Comparison of ENCODE assay signal across 30 cellular contexts in genomic region chr7:22202141-22202540, GRCh38.
DNase-seq lines count a peak whose midpoint lies in the region; ATAC-seq and TF ChIP-seq lines count a peak whose summit lies in the region.
"Had no signal": no experiment of that assay in that cellular context is flagged by ENCODE, and none has a peak within 500 bp of the region (broad histone marks: within the 10 kb centered on the region; RNA-seq: fewer than 3 reads in every experiment).

No MANE protein-coding gene starts in this region.

- H3K9me3 Mint-ChIP-seq in activated CD4-positive, alpha-beta T cell treated with anti-CD3 and anti-CD28 coated beads, Interleukin-2, amount 10 ng/mL, durations not matched to agents 24 days and 14 days: no peaks in the 10 kb centered on the region
- H3K9me3 Mint-ChIP-seq: activated CD8-positive, alpha-beta T cell treated with anti-CD3 and anti-CD28 coated beads for 36 hours; activated naive CD4-positive, alpha-beta T cell treated with anti-CD3 and anti-CD28 coated beads, Interleukin-2, amount 50 U/mL, for 72 hours; dendritic cell treated with granulocyte-macrophage colony-stimulating factor and Interleukin-4, amounts not matched to agents 40 ng/mL and 50 ng/mL, for 4 days; neural crest cell; T-cell had no signal

- 72 to 96% (median 81%) methylated on average over 1 of the region's 1 CpG for WGBS in adrenal gland, 4 donors

- H3K36me3 ChIP-seq in adrenal gland (replicated peaks in 1 of 2): no peaks in the 10 kb centered on the region
- H3K36me3 ChIP-seq: ascending aorta, gastroesophageal sphincter, vagina had no signal

- no peak for TF ChIP-seq CTCF in adrenal gland (IDR thresholded peaks at IDR 0.05)

- intact Hi-C loops in adrenal gland (cut with DNase I): no loop called here
- intact Hi-C loops in activated CD4-positive, alpha-beta T cell treated with anti-CD3 and anti-CD28 coated beads, Interleukin-2, amount 10 ng/mL, durations not matched to agents 24 days and 14 days (cut with micrococcal nuclease): no loop called here

- peak overlapping the region in 2 of 5 donors; percentile 0 to 18 for H3K27ac ChIP-seq in adrenal gland
- peak overlapping the region; percentile 71 for H3K27ac ChIP-seq in substantia nigra (ENCODE audit: low read depth, low read length, poor library complexity, severe bottlenecking)
- H3K27ac ChIP-seq: 22Rv1, ascending aorta, gastroesophageal sphincter, right lobe of liver, vagina had no signal

- peak; percentile 20 for ATAC-seq in left lobe of liver
- ATAC-seq: activated CD8-positive, alpha-beta T cell treated with anti-CD3 and anti-CD28 coated beads for 36 hours; activated naive CD4-positive, alpha-beta T cell treated with anti-CD3 and anti-CD28 coated beads, Interleukin-2, amount 50 U/mL, for 72 hours; gastroesophageal sphincter; GM12878; Panc1; right lobe of liver; stimulated activated naive CD8-positive, alpha-beta T cell treated with anti-CD3 and anti-CD28 coated beads, Interleukin-15, Interleukin-2, amounts not matched to agents 100 U/mL and 50 U/mL, for 24 hours; T-cell had no signal

- no peak overlapping the region for H3K4me3 Mint-ChIP-seq in activated CD4-positive, alpha-beta T cell treated with anti-CD3 and anti-CD28 coated beads, Interleukin-2, amount 10 ng/mL, durations not matched to agents 24 days and 14 days
- H3K4me3 Mint-ChIP-seq: activated CD8-positive, alpha-beta T cell treated with anti-CD3 and anti-CD28 coated beads for 36 hours; CD14-positive monocyte; dendritic cell treated with granulocyte-macrophage colony-stimulating factor and Interleukin-4, amounts not matched to agents 40 ng/mL and 50 ng/mL, for 4 days; immature natural killer cell; neural crest cell; T-cell had no signal

- H3K27me3 Mint-ChIP-seq in activated CD4-positive, alpha-beta T cell treated with anti-CD3 and anti-CD28 coated beads, Interleukin-2, amount 10 ng/mL, durations not matched to agents 24 days and 14 days: peaks cover 9% of the 10 kb centered on the region
- H3K27me3 Mint-ChIP-seq: activated CD8-positive, alpha-beta T cell treated with anti-CD3 and anti-CD28 coated beads for 36 hours; dendritic cell treated with granulocyte-macrophage colony-stimulating factor and Interleukin-4, amounts not matched to agents 40 ng/mL and 50 ng/mL, for 4 days had no signal

- no peak overlapping the region for H3K4me3 ChIP-seq in adrenal gland
- H3K4me3 ChIP-seq: ascending aorta, gastroesophageal sphincter, GM12878, right lobe of liver, vagina had no signal

- DNase-seq in DMS 273 (lab: John Stamatoyannopoulos, UW; ENCODE audit: unreplicated experiment) (peak; percentile 21), DMS 273 treated with DMSO at 0.1 percent for 48 hours (lab: John Stamatoyannopoulos, UW) (no peak), adrenal gland (peak in 4 of 7 donors; percentile 21 to 45 (median 26)), left lobe of liver (ENCODE audit: low spot score) (no peak), substantia nigra (lab: John Stamatoyannopoulos, UW) (peak in 1 of 49 donors; percentile 32), amniotic stem cell (lab: John Stamatoyannopoulos, UW) (no peak)
- DNase-seq in stimulated activated CD8-positive, alpha-beta memory T cell treated with anti-CD3 and anti-CD28 coated beads, Interleukin-4, amount 100 ng/mL, for 48 hours: no peak
- no peak for DNase-seq in activated CD4-positive, alpha-beta T cell treated with anti-CD3 and anti-CD28 coated beads, Interleukin-2, amount 10 ng/mL, durations not matched to agents 24 days and 14 days
- DNase-seq: activated CD4-positive, CD25-positive, alpha-beta regulatory T cell treated with anti-CD3 and anti-CD28 coated beads, Interleukin-2, amount 50 U/mL, for 72 hours; activated CD8-positive, alpha-beta T cell treated with anti-CD3 and anti-CD28 coated beads for 36 hours; caudate nucleus; EL; hypothalamus; immature natural killer cell; NCI-H2171; NCI-H524; SIG-M5; stimulated activated naive CD8-positive, alpha-beta T cell treated with anti-CD3 and anti-CD28 coated beads, Interleukin-15, Interleukin-2, amounts not matched to agents 100 U/mL and 50 U/mL, for 24 hours; T-cell had no signal

- H3K36me3 Mint-ChIP-seq in activated CD4-positive, alpha-beta T cell treated with anti-CD3 and anti-CD28 coated beads, Interleukin-2, amount 10 ng/mL, durations not matched to agents 24 days and 14 days (ENCODE audit: low read depth): no peaks in the 10 kb centered on the region
- H3K36me3 Mint-ChIP-seq: activated naive CD4-positive, alpha-beta T cell treated with anti-CD3 and anti-CD28 coated beads, Interleukin-2, amount 50 U/mL, for 72 hours; CD14-positive monocyte; immature natural killer cell; T-cell had no signal

- no peak overlapping the region for H3K27ac Mint-ChIP-seq in activated CD4-positive, alpha-beta T cell treated with anti-CD3 and anti-CD28 coated beads, Interleukin-2, amount 10 ng/mL, durations not matched to agents 24 days and 14 days
- H3K27ac Mint-ChIP-seq: activated CD8-positive, alpha-beta T cell treated with anti-CD3 and anti-CD28 coated beads for 36 hours; activated naive CD4-positive, alpha-beta T cell treated with anti-CD3 and anti-CD28 coated beads, Interleukin-2, amount 50 U/mL, for 72 hours; CD14-positive monocyte; dendritic cell treated with granulocyte-macrophage colony-stimulating factor and Interleukin-4, amounts not matched to agents 40 ng/mL and 50 ng/mL, for 4 days; immature natural killer cell; T-cell had no signal

- H3K4me1 Mint-ChIP-seq in activated CD4-positive, alpha-beta T cell treated with anti-CD3 and anti-CD28 coated beads, Interleukin-2, amount 10 ng/mL, durations not matched to agents 24 days and 14 days: no peaks in the 10 kb centered on the region
- H3K4me1 Mint-ChIP-seq: CD14-positive monocyte, immature natural killer cell, T-cell had no signal

- H3K4me1 ChIP-seq in adrenal gland (replicated peaks in 1 of 2): peaks cover 0 to 14% of the 10 kb centered on the region in 2 donors
- H3K4me1 ChIP-seq: right lobe of liver had no signal

- H3K9me3 ChIP-seq in adrenal gland (replicated peaks in 1 of 3): no peaks in the 10 kb centered on the region
- H3K9me3 ChIP-seq: ascending aorta, gastroesophageal sphincter, right lobe of liver, vagina had no signal

- H3K27me3 ChIP-seq in adrenal gland: no peaks in the 10 kb centered on the region
- H3K27me3 ChIP-seq: ascending aorta, gastroesophageal sphincter, right lobe of liver, vagina had no signal

- TF ChIP-seq POLR2A in adrenal gland (IDR thresholded peaks at IDR 0.05): no peak

Comparison
In these comparisons a context has a peak if more than half of its experiments do, and no peak if none do; other contexts are left out.
1. DNase-seq: peak in DMS 273 (single experiment) and adrenal gland (4 of 7); none in DMS 273 treated with DMSO at 0.1 percent for 48 hours (single experiment), left lobe of liver (single experiment), stimulated activated CD8-positive, alpha-beta memory T cell treated with anti-CD3 and anti-CD28 coated beads, Interleukin-4, amount 100 ng/mL, for 48 hours (single experiment), activated CD4-positive, alpha-beta T cell treated with anti-CD3 and anti-CD28 coated beads, Interleukin-2, amount 10 ng/mL, durations not matched to agents 24 days and 14 days (single experiment) and amniotic stem cell (single experiment).